ENCODE assay signal across 1 cellular context in genomic region chr6:30647802-30648460, GRCh38.
TF ChIP-seq lines count a peak whose summit lies in the region.

No MANE protein-coding gene starts in this region.

TF ChIP-seq in endothelial cell of umbilical vein, 7 proteins besides CTCF, POLR2A, EP300 and RAD21:
- TF ChIP-seq, protein P1, sequence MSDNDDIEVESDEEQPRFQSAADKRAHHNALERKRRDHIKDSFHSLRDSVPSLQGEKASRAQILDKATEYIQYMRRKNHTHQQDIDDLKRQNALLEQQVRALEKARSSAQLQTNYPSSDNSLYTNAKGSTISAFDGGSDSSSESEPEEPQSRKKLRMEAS (IDR thresholded peaks at IDR 0.05; ENCODE audit: insufficient read depth, insufficient read length) = no peak
- TF ChIP-seq GATA2 (IDR thresholded peaks at IDR 0.05; ENCODE audit: insufficient read depth, insufficient read length, low read depth, low read length) (no peak), FOS (IDR thresholded peaks at IDR 0.05; ENCODE audit: borderline replicate concordance, insufficient read depth, low read length) (no peak), POLR2AphosphoS5 (IDR thresholded peaks at IDR 0.05; ENCODE audit: insufficient read depth, low read depth, low read length) (no peak), JUN (IDR thresholded peaks at IDR 0.05; ENCODE audit: borderline replicate concordance, insufficient read depth, insufficient read length, low read depth) (no peak), MYC (IDR thresholded peaks at IDR 0.05; ENCODE audit: low read depth, low read length) (no peak), EZH2 (IDR thresholded peaks at IDR 0.05; ENCODE audit: borderline replicate concordance, low read depth, low read length, severe bottlenecking) (no peak)
